Comparison of ENCODE assay signal across 19 cellular contexts in the genomic region with DNA sequence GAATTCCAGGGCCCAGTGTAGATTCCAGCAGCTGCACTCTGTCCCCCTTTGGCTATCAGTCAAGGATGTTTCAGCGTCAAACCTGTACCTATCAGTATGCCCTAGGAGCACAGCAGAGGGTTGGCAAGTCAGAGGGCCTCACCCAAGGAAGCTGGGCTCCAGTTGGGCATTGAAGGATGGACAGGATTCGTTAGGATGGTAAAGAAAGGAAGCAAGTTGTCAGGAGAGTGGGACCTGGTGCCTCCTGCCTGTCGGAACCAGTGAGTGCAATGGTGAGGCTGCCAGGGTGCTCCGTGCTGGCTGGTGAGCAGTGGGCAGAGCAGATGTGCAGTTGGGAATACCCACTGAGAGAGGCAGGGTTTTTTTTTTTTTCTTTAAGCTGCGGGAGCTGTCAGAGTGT.
DNase-seq lines count a peak whose midpoint lies in the region; ATAC-seq, FAIRE-seq and TF ChIP-seq lines count a peak whose summit lies in the region.
"Had no signal": no experiment of that assay in that cellular context is flagged by ENCODE, and none has a peak within 500 bp of the region (broad histone marks: within the 10 kb centered on the region; RNA-seq: fewer than 3 reads in every experiment).

No MANE protein-coding gene starts in this region.

- TF ChIP-seq CTCF in A549 (IDR thresholded peaks at IDR 0.05) (no peak), WERI-Rb-1 (IDR thresholded peaks at IDR 0.05; ENCODE audit: low read depth, low read length) (0 out of 2 replicates have a peak, but pooled peaks have one; percentile 18)

- 35% methylated on average over 5 of the region's 5 CpGs for WGBS in A549 (ENCODE audit: missing lambda C conversion rate)
- no CpG with 5 or more reads among the region's 5 CpGs for WGBS in trophoblast cell (ENCODE audit: extremely low coverage, insufficient coverage, insufficient read length)

- H4K12ac ChIP-seq in trophoblast cell (ENCODE audit: low read depth, low read length), result no peak overlapping the region

- no peaks in the 10 kb centered on the region for H3K27me3 ChIP-seq in WERI-Rb-1 (ENCODE audit: insufficient read depth, low read depth, severe bottlenecking)
- H3K27me3 ChIP-seq in trophoblast cell (ENCODE audit: insufficient read depth, low read length), result no peaks in the 10 kb centered on the region

- no peak for TF ChIP-seq POLR2A in A549 (IDR thresholded peaks at IDR 0.05; ENCODE audit: low read length)

- no peak overlapping the region for H3K23ac ChIP-seq in trophoblast cell (ENCODE audit: low read length)

- peak overlapping the region; percentile 1 for H3K14ac ChIP-seq in trophoblast cell (ENCODE audit: low read length)

- H3K4ac ChIP-seq in trophoblast cell (ENCODE audit: low read depth, low read length), result no peak overlapping the region

- H3K4me1 ChIP-seq in A549 (no peaks in the 10 kb centered on the region), trophoblast cell (ENCODE audit: control insufficient read depth in 1 of 2, insufficient read depth in 2 of 2, low read length in 2 of 2) (peaks cover 7 to 11% of the 10 kb centered on the region in 2 experiments)

- no peak overlapping the region for H3K9ac ChIP-seq in trophoblast cell (ENCODE audit: low read length)

- H3K36me3 ChIP-seq in WERI-Rb-1, result no peaks in the 10 kb centered on the region
- H3K36me3 ChIP-seq in trophoblast cell (ENCODE audit: control insufficient read depth in 1 of 2, insufficient read depth in 2 of 2, low read length in 2 of 2), result no peaks in the 10 kb centered on the region

- POLR2A ChIA-PET in A549 (lab: Yijun Ruan, JAX), result no interaction called here

- FAIRE-seq in A549 (lab: Jason Lieb, UNC), result no peak
- FAIRE-seq: G401.6 had no signal

- no peak overlapping the region for H3K4me3 ChIP-seq in A549
- no peak overlapping the region for H3K4me3 ChIP-seq in WERI-Rb-1 (ENCODE audit: low read depth, low read length)
- H3K4me3 ChIP-seq in trophoblast cell (ENCODE audit: low read depth, low read length), result no peak overlapping the region

- no peak overlapping the region for H2BK120ac ChIP-seq in trophoblast cell (ENCODE audit: insufficient read depth, low read length, poor library complexity)

- H3K79me2 ChIP-seq in trophoblast cell (ENCODE audit: control insufficient read depth, insufficient read depth, low read length, poor library complexity), result peaks cover 2% of the 10 kb centered on the region

- CTCF ChIA-PET in A549 (lab: Yijun Ruan, JAX), result no interaction called here

- DNase-seq in NCI-H1694 treated with DMSO at 0.1 percent for 48 hours (lab: John Stamatoyannopoulos, UW), result peak; percentile 11
- no peak for DNase-seq in NCI-H1694 (lab: John Stamatoyannopoulos, UW)
- peak in 1 of 2 experiments; percentile 11 for DNase-seq in A549 (ENCODE audit: low read depth in 1 of 2, low spot score in 1 of 2)
- no peak for DNase-seq in WERI-Rb-1
- no peak for DNase-seq in trophoblast cell
- DNase-seq in stimulated activated CD4-positive, alpha-beta T cell treated with anti-CD3 and anti-CD28 coated beads, Interleukin-4, amount 100 ng/mL, for 24 hours, result no peak
- DNase-seq: 8988T; CD4-positive, alpha-beta memory T cell; DMS79 treated with DMSO at 0.1 percent for 48 hours; GOT3; KG1; NCI-H1436; NCI-H226; NCI-H526 treated with DMSO at 0.1 percent for 48 hours; OCI-M1; SIG-M5 had no signal

- ATAC-seq in A549 (peak; percentile 47 to 58; a peak in 3 of 6 replicates), GM21390 (IDR thresholded peaks at IDR 0.05; ENCODE audit: unreplicated experiment) (no peak), HG03159 (IDR thresholded peaks at IDR 0.05; ENCODE audit: unreplicated experiment) (no peak)

- peaks cover 5% of the 10 kb centered on the region for H3K79me1 ChIP-seq in trophoblast cell (ENCODE audit: low read length)

- H2AK5ac ChIP-seq in trophoblast cell (ENCODE audit: low read length), result no peak overlapping the region

- H2AFZ ChIP-seq in trophoblast cell (ENCODE audit: insufficient read depth, low read length, poor library complexity), result no peak overlapping the region

- no peak overlapping the region for H4K8ac ChIP-seq in trophoblast cell (ENCODE audit: low read depth, low read length)

- TF ChIP-seq RAD21 in A549 (conservative IDR thresholded peaks at IDR 0.05 in 1 of 2, IDR thresholded peaks at IDR 0.05 in 1 of 2), result no peak

- H3K9me3 ChIP-seq in A549, result no peaks in the 10 kb centered on the region
- no peaks in the 10 kb centered on the region for H3K9me3 ChIP-seq in WERI-Rb-1 (ENCODE audit: severe bottlenecking)
- peaks cover 1% of the 10 kb centered on the region for H3K9me3 ChIP-seq in trophoblast cell (ENCODE audit: insufficient read depth, low read depth, low read length)

- H2BK12ac ChIP-seq in trophoblast cell (ENCODE audit: low read length), result no peak overlapping the region

- H2BK5ac ChIP-seq in trophoblast cell (ENCODE audit: low read depth, low read length, poor library complexity), result no peak overlapping the region

- H3K4me2 ChIP-seq in A549 (no peak overlapping the region), trophoblast cell (ENCODE audit: low read length) (peak overlapping the region; percentile 23)

- no peak overlapping the region for H4K91ac ChIP-seq in trophoblast cell (ENCODE audit: low read depth, low read length)

- no peak for TF ChIP-seq EP300 in A549 (IDR thresholded peaks at IDR 0.05)

- H3K27ac ChIP-seq in A549 (no peak overlapping the region), WERI-Rb-1 (no peak overlapping the region), trophoblast cell (ENCODE audit: low read depth, low read length) (peak overlapping the region; percentile 7)

- no peak overlapping the region for H3K18ac ChIP-seq in trophoblast cell (ENCODE audit: low read length)

TF ChIP-seq in A549, 52 proteins besides CTCF, POLR2A, EP300 and RAD21:
- TF ChIP-seq CEBPB (IDR thresholded peaks at IDR 0.05), result no peak
- TF ChIP-seq NR3C1 (IDR thresholded peaks at IDR 0.05), result no peak
- no peak for TF ChIP-seq POLR2AphosphoS2 (conservative IDR thresholded peaks at IDR 0.05; ENCODE audit: low read length)
- no peak for TF ChIP-seq ESRRA (IDR thresholded peaks at IDR 0.05; ENCODE audit: borderline replicate concordance, low read length)
- no peak for TF ChIP-seq KDM1A (IDR thresholded peaks at IDR 0.05; ENCODE audit: low read depth)
- TF ChIP-seq SMC3 (IDR thresholded peaks at IDR 0.05), result no peak
- TF ChIP-seq, protein P1, sequence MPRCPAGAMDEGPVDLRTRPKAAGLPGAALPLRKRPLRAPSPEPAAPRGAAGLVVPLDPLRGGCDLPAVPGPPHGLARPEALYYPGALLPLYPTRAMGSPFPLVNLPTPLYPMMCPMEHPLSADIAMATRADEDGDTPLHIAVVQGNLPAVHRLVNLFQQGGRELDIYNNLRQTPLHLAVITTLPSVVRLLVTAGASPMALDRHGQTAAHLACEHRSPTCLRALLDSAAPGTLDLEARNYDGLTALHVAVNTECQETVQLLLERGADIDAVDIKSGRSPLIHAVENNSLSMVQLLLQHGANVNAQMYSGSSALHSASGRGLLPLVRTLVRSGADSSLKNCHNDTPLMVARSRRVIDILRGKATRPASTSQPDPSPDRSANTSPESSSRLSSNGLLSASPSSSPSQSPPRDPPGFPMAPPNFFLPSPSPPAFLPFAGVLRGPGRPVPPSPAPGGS (IDR thresholded peaks at IDR 0.05), result no peak
- no peak for TF ChIP-seq JUNB (IDR thresholded peaks at IDR 0.05)
- TF ChIP-seq, protein P2, sequence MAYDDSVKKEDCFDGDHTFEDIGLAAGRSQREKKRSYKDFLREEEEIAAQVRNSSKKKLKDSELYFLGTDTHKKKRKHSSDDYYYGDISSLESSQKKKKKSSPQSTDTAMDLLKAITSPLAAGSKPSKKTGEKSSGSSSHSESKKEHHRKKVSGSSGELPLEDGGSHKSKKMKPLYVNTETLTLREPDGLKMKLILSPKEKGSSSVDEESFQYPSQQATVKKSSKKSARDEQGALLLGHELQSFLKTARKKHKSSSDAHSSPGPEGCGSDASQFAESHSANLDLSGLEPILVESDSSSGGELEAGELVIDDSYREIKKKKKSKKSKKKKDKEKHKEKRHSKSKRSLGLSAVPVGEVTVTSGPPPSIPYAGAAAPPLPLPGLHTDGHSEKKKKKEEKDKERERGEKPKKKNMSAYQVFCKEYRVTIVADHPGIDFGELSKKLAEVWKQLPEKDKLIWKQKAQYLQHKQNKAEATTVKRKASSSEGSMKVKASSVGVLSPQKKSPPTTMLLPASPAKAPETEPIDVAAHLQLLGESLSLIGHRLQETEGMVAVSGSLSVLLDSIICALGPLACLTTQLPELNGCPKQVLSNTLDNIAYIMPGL (CRISPR knock-in tag; IDR thresholded peaks at IDR 0.05; ENCODE audit: borderline replicate concordance), result no peak
- no peak for TF ChIP-seq ZNF302 (CRISPR knock-in tag; IDR thresholded peaks at IDR 0.05)
- TF ChIP-seq HOXB5 (CRISPR knock-in tag; IDR thresholded peaks at IDR 0.05), result no peak
- TF ChIP-seq CBX2 (IDR thresholded peaks at IDR 0.05; ENCODE audit: borderline replicate concordance, low read depth), result no peak
- no peak for TF ChIP-seq HDAC2 (IDR thresholded peaks at IDR 0.05)
- no peak for TF ChIP-seq FOSB (CRISPR knock-in tag; IDR thresholded peaks at IDR 0.05)
- no peak for TF ChIP-seq PBX3 (IDR thresholded peaks at IDR 0.05)
- TF ChIP-seq FOXS1 (CRISPR knock-in tag; IDR thresholded peaks at IDR 0.05), result no peak
- no peak for TF ChIP-seq HOXB13 (CRISPR knock-in tag; IDR thresholded peaks at IDR 0.05; ENCODE audit: low read depth)
- no peak for TF ChIP-seq TFCP2L1 (CRISPR knock-in tag; IDR thresholded peaks at IDR 0.05)

Comparison
In these comparisons a context has a peak if more than half of its experiments do, and no peak if none do; other contexts are left out.
1. ATAC-seq: peak in A549 (2 of 2); none in GM21390 (single experiment) and HG03159 (single experiment).